In the genomic region with DNA sequence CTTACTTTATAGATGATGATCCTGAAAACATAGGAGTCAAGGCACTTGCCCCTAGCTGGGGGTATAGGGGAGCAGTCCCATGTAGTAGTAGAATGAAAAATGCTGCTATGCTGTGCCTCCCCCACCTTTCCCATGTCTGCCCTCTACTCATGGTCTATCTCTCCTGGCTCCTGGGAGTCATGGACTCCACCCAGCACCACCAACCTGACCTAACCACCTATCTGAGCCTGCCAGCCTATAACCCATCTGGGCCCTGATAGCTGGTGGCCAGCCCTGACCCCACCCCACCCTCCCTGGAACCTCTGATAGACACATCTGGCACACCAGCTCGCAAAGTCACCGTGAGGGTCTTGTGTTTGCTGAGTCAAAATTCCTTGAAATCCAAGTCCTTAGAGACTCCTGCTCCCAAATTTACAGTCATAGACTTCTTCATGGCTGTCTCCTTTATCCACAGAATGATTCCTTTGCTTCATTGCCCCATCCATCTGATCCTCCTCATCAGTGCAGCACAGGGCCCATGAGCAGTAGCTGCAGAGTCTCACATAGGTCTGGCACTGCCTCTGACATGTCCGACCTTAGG, we compare ENCODE assay signal across 1 cellular context.
TF ChIP-seq lines count a peak whose summit lies in the region.

No MANE protein-coding gene starts in this region.

TF ChIP-seq in IMR-90, 13 proteins besides CTCF, POLR2A, EP300 and RAD21:
- TF ChIP-seq RCOR1 (IDR thresholded peaks at IDR 0.05; ENCODE audit: insufficient replicate concordance, low read length) (no peak), MAZ (IDR thresholded peaks at IDR 0.05; ENCODE audit: borderline replicate concordance, low read depth, low read length) (no peak), CHD1 (IDR thresholded peaks at IDR 0.05; ENCODE audit: low read depth, low read length) (no peak)
- TF ChIP-seq, protein P1, sequence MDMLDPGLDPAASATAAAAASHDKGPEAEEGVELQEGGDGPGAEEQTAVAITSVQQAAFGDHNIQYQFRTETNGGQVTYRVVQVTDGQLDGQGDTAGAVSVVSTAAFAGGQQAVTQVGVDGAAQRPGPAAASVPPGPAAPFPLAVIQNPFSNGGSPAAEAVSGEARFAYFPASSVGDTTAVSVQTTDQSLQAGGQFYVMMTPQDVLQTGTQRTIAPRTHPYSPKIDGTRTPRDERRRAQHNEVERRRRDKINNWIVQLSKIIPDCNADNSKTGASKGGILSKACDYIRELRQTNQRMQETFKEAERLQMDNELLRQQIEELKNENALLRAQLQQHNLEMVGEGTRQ (IDR thresholded peaks at IDR 0.05; ENCODE audit: low read depth, low read length) = no peak
